In genomic region chr22:43289976-43290663, GRCh38 we compare ENCODE assay signal across 9 cellular contexts. TPM values are rescaled to one million over a fixed set of nuclear protein-coding genes. Genes with fewer than 3 reads are reported as not detected.
DNase-seq lines count a peak whose midpoint lies in the region; ATAC-seq and TF ChIP-seq lines count a peak whose summit lies in the region.
"Had no signal": no experiment of that assay in that cellular context is flagged by ENCODE, and none has a peak within 500 bp of the region (broad histone marks: within the 10 kb centered on the region; RNA-seq: fewer than 3 reads in every experiment).

No MANE protein-coding gene starts in this region.

- H3K4me1 ChIP-seq in H9 (ENCODE audit: insufficient read depth, low read length) (no peaks in the 10 kb centered on the region), skeletal muscle tissue (ENCODE audit: control insufficient read depth in 3 of 3, insufficient read depth in 3 of 3, low read length in 3 of 3) (peaks cover 12 to 26% (median 21%) of the 10 kb centered on the region in 3 donors)

- no peak overlapping the region for H3K4ac ChIP-seq in H9 (ENCODE audit: low read depth, low read length)

- H4K5ac ChIP-seq in H9 (ENCODE audit: insufficient read length, low read depth, low read length) = no peak overlapping the region

- no peak overlapping the region for H4K91ac ChIP-seq in H9 (ENCODE audit: insufficient read length, low read depth, low read length)

- H3K18ac ChIP-seq in H9 (ENCODE audit: insufficient read length, low read depth, low read length) = no peak overlapping the region

- H2BK20ac ChIP-seq in H9 (ENCODE audit: low read depth, low read length, poor library complexity, severe bottlenecking) = no peak overlapping the region

- H3K27ac ChIP-seq in H9 (ENCODE audit: insufficient read length, low read depth, low read length) (no peak overlapping the region), skeletal muscle tissue (ENCODE audit: low read depth, low read length) (no peak overlapping the region)
- H3K27ac ChIP-seq: RWPE1 had no signal

- H4K8ac ChIP-seq in H9 (replicated peaks; ENCODE audit: insufficient read length, low read depth, low read length) = no peak overlapping the region

- peaks cover 5 to 31% of the 10 kb centered on the region in 2 experiments; a peak in 3 of 4 replicates for H3K4me1 Mint-ChIP-seq in H9

- no peak overlapping the region for H2BK12ac ChIP-seq in H9 (ENCODE audit: insufficient read length, low read depth, low read length)

- no peak overlapping the region for H3K23ac ChIP-seq in H9 (ENCODE audit: insufficient read length, low read depth, low read length)

- peak overlapping the region; percentile 10 for H3K4me3 ChIP-seq in fibroblast of villous mesenchyme (ENCODE audit: low read depth, low read length)
- peak overlapping the region in 2 of 3 donors; percentile 11 to 22 for H3K4me3 ChIP-seq in skeletal muscle tissue (ENCODE audit: low read length in 3 of 3)

- no peak overlapping the region for H2BK15ac ChIP-seq in H9 (ENCODE audit: low read depth, low read length)

- peak overlapping the region in 1 of 3 experiments; percentile 55; a peak in 1 of 7 replicates for H3K27ac Mint-ChIP-seq in H9

- H3T11ph ChIP-seq in H9 (ENCODE audit: low read length) = no peak overlapping the region

- no peaks in the 10 kb centered on the region for H4K20me1 ChIP-seq in H9 (ENCODE audit: control insufficient read depth, insufficient read depth, insufficient read length)

- H3K79me2 ChIP-seq in H9 (ENCODE audit: insufficient read depth, low read length) = no peaks in the 10 kb centered on the region

- no peaks in the 10 kb centered on the region for H3K36me3 ChIP-seq in skeletal muscle tissue (ENCODE audit: control insufficient read depth in 3 of 3, insufficient read depth in 3 of 3, low read length in 3 of 3)

- no peak overlapping the region for H2BK5ac ChIP-seq in H9 (ENCODE audit: insufficient read length, low read length)

- H3K27me3 ChIP-seq in H9 (ENCODE audit: insufficient read depth, low read length) (no peaks in the 10 kb centered on the region), skeletal muscle tissue (ENCODE audit: control insufficient read depth in 3 of 3, insufficient read depth in 3 of 3, low read length in 3 of 3) (peaks cover 14 to 30% (median 23%) of the 10 kb centered on the region in 3 donors)

- H3K9ac ChIP-seq in H9 (ENCODE audit: extremely low read depth, insufficient read length, low read length) (no peak overlapping the region), skeletal muscle tissue (ENCODE audit: low read depth in 1 of 3, low read length in 3 of 3) (peak overlapping the region in 1 of 3 donors; percentile 11)

- peaks cover 2% of the 10 kb centered on the region for H3K27me3 Mint-ChIP-seq in H9 (ENCODE audit: low read depth)

- H3K23me2 ChIP-seq in H9 (ENCODE audit: insufficient read length, low read depth, low read length, poor library complexity, severe bottlenecking) = no peaks in the 10 kb centered on the region

- no peak for TF ChIP-seq CTCF in H9 (conservative IDR thresholded peaks at IDR 0.05)
- TF ChIP-seq CTCF in fibroblast of villous mesenchyme (IDR thresholded peaks at IDR 0.05; ENCODE audit: insufficient read depth, low read depth, low read length) = no peak

- H3K36me3 Mint-ChIP-seq in H9 (ENCODE audit: insufficient read depth in 1 of 3, low read depth in 3 of 3) = no peaks in the 10 kb centered on the region

- H3K4me3 Mint-ChIP-seq in H9 = no peak overlapping the region

- H2AFZ ChIP-seq in H9 (ENCODE audit: low read length) = no peak overlapping the region

- no peak overlapping the region for H2BK120ac ChIP-seq in H9 (ENCODE audit: low read depth, low read length, poor library complexity, severe bottlenecking)

- no peaks in the 10 kb centered on the region; a peak in 1 of 5 replicates for H3K9me3 Mint-ChIP-seq in H9

- no CpG with 5 or more reads among the region's 10 CpGs for WGBS in H9 (ENCODE audit: extremely low coverage, insufficient read length, low lambda C conversion rate)

- H3K9me3 ChIP-seq in H9 (ENCODE audit: control insufficient read depth, low read depth, low read length) = no peaks in the 10 kb centered on the region
- H3K9me3 ChIP-seq in skeletal muscle tissue (ENCODE audit: control insufficient read depth in 3 of 3, low read length in 3 of 3) = no peaks in the 10 kb centered on the region

- H3K4me2 ChIP-seq in H9 (ENCODE audit: insufficient read depth, insufficient read length, low read length) = no peak overlapping the region

- DNase-seq in H9 (no peak), NCI-H524 (lab: John Stamatoyannopoulos, UW) (peak; percentile 58 to 90), fibroblast of villous mesenchyme (ENCODE audit: low read depth) (peak; percentile 57), NCI-H774 (lab: John Stamatoyannopoulos, UW) (no peak)
- DNase-seq: cortex of kidney had no signal

- no peak overlapping the region for H2AK5ac ChIP-seq in H9 (ENCODE audit: insufficient read length, low read length)

- no peak overlapping the region for H3K56ac ChIP-seq in H9 (ENCODE audit: insufficient read length, low read depth, low read length)

- no peak for ATAC-seq in GM21390 (IDR thresholded peaks at IDR 0.05; ENCODE audit: unreplicated experiment)
- no peak for ATAC-seq in GM18861 (IDR thresholded peaks at IDR 0.05; ENCODE audit: unreplicated experiment)

- no peaks in the 10 kb centered on the region for H3K79me1 ChIP-seq in H9 (ENCODE audit: insufficient read depth, low read depth, low read length, poor library complexity, severe bottlenecking)

- H3K14ac ChIP-seq in H9 (ENCODE audit: insufficient read depth, low read length) = peak overlapping the region; percentile 3; the same call in 1 of the 2 replicates

RNA-seq across cellular contexts. Expression of gene SCUBE1, which starts 53.1 kb away (rescaled TPM):
- total RNA-seq in H9 (2021) (1.2 and 1.4 TPM in 2 replicates), fibroblast of villous mesenchyme (not detected in 2 replicates), skeletal muscle tissue (under 0.01 TPM)

Comparison
In these comparisons a context has a peak if more than half of its experiments do, and no peak if none do; other contexts are left out.
1. DNase-seq: peak in NCI-H524 (2 of 2) and fibroblast of villous mesenchyme (single experiment); none in H9 (single experiment) and NCI-H774 (single experiment).